8 cellular contexts compared by ENCODE assay signal in the genomic region with DNA sequence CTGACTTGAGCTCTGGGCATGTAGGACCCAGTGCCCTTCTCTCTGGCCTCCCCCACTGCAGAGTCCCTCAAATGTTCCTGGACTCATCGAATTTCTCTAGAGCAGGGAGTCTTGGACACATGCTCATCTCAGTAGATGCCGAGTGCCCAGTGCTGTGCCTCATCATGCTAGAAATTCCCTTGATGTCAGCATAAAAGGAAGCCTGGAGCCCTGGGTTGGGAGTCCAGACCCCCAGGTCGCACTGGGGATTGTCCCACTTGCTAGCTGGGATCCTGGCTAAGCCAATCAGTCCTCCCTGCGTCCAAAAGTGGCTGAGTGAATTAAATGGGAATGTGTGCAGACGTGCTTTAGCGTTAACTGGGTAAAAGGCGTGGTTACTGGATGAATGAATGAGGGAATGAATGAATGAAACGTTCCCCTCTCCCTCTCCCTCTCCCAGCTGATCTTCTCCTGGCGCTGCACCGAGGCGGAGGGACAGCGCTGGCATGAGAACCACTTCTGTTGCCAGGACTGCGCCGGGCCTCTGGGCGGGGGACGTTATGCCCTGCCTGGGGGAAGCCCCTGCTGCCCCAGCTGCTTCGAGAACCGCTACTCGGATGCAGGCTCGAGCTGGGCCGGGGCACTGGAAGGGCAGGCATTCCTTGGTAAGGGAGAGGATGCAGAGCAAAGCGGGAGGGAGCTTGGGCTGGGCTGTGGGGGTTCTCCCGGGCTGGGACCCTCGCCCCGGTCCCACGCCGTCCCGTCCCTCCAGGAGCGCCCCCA. TPM values are rescaled to one million over a fixed set of nuclear protein-coding genes. Genes with fewer than 3 reads are reported as not detected.
DNase-seq lines count a peak whose midpoint lies in the region; ATAC-seq, FAIRE-seq and TF ChIP-seq lines count a peak whose summit lies in the region.

No MANE protein-coding gene starts in this region.

- peaks cover 0 to 28% (median 4%) of the 10 kb centered on the region in 3 experiments for H3K36me3 ChIP-seq in naive thymus-derived CD4-positive, alpha-beta T cell (ENCODE audit: control insufficient read depth in 2 of 3, insufficient read depth in 3 of 3, low read length in 3 of 3)
- H3K36me3 ChIP-seq in small intestine (ENCODE audit: control insufficient read depth in 2 of 2, insufficient read depth in 2 of 2, low read length in 2 of 2), result no peaks in the 10 kb centered on the region

- H3K4me1 ChIP-seq in naive thymus-derived CD4-positive, alpha-beta T cell (ENCODE audit: control insufficient read depth in 2 of 2, insufficient read depth in 2 of 2, low read length in 2 of 2), result peaks cover 6 to 10% of the 10 kb centered on the region in 2 donors
- peaks cover 0 to 3% of the 10 kb centered on the region in 2 donors for H3K4me1 ChIP-seq in small intestine (ENCODE audit: control insufficient read depth in 2 of 2, insufficient read depth in 1 of 2, low read depth in 1 of 2, low read length in 1 of 2)

- POLR2A ChIA-PET in activated CD4-positive, alpha-beta T cell treated with anti-CD3 and anti-CD28 coated beads for 36 hours (lab: Charles Lee), result interaction anchor here (0.5 to 0.8 kb wide), 2 partner anchors 249 to 319 kb away, joined by 3 to 4 read pairs; no protein-coding TSS in a partner anchor
- POLR2A ChIA-PET in RWPE1 (lab: Yijun Ruan, JAX; ENCODE audit: low non-redundant PET), result interaction anchor here (2.0 kb wide), 1 partner anchor 52 kb away, joined by 7 read pairs; no protein-coding TSS in a partner anchor
- POLR2A ChIA-PET in naive thymus-derived CD4-positive, alpha-beta T cell (lab: Charles Lee), result interaction anchor here (1.3 to 5.1 kb wide), 4 partner anchors 52 to 1094 kb away, joined by 3 to 79 read pairs (median 12); a partner anchor contains a TSS

- H3K9me3 Mint-ChIP-seq in activated CD4-positive, alpha-beta T cell treated with anti-CD3 and anti-CD28 coated beads for 36 hours (ENCODE audit: low read depth), result no peaks in the 10 kb centered on the region
- no peaks in the 10 kb centered on the region for H3K9me3 Mint-ChIP-seq in naive thymus-derived CD4-positive, alpha-beta T cell

- no peaks in the 10 kb centered on the region for H3K9me3 ChIP-seq in naive thymus-derived CD4-positive, alpha-beta T cell (ENCODE audit: control insufficient read depth in 2 of 3, low read length in 3 of 3)
- H3K9me3 ChIP-seq in small intestine (ENCODE audit: control insufficient read depth, low read depth), result no peaks in the 10 kb centered on the region

- intact Hi-C loops in activated CD4-positive, alpha-beta T cell treated with anti-CD3 and anti-CD28 coated beads for 36 hours (cut with DNase I, micrococcal nuclease), result loop anchor here (2.0 to 10.0 kb wide), 6 partner anchors 319 to 1269 kb away; a partner anchor contains a TSS
- intact Hi-C loops in naive thymus-derived CD4-positive, alpha-beta T cell (cut with micrococcal nuclease), result loop anchor here (1.0 to 10.0 kb wide), 11 partner anchors 103 to 1843 kb away; a partner anchor contains a TSS

- 21 to 34% (median 24%) methylated on average over 21 to 29 of the region's 29 CpGs for WGBS in small intestine, 3 donors

- no peak for ATAC-seq in activated CD4-positive, alpha-beta T cell treated with anti-CD3 and anti-CD28 coated beads for 36 hours
- ATAC-seq in naive thymus-derived CD4-positive, alpha-beta T cell, result no peak
- no peak for ATAC-seq in HG03108 (IDR thresholded peaks at IDR 0.05; ENCODE audit: unreplicated experiment)
- no peak for ATAC-seq in HG02678 (IDR thresholded peaks at IDR 0.05; ENCODE audit: unreplicated experiment)

- peak overlapping the region; percentile 96 for H3K4me3 Mint-ChIP-seq in activated CD4-positive, alpha-beta T cell treated with anti-CD3 and anti-CD28 coated beads for 36 hours
- peak overlapping the region; percentile 75 to 99 (median 96) for H3K4me3 Mint-ChIP-seq in naive thymus-derived CD4-positive, alpha-beta T cell

- peak overlapping the region; percentile 35 for H3K4me3 ChIP-seq in epithelial cell of esophagus (ENCODE audit: low read length)
- peak overlapping the region; percentile 97 for H3K4me3 ChIP-seq in naive thymus-derived CD4-positive, alpha-beta T cell (ENCODE audit: low read length)
- peak overlapping the region in 1 of 2 donors; percentile 75 for H3K4me3 ChIP-seq in small intestine (ENCODE audit: low read depth in 1 of 2, low read length in 2 of 2)

- H3K4me1 Mint-ChIP-seq in activated CD4-positive, alpha-beta T cell treated with anti-CD3 and anti-CD28 coated beads for 36 hours, result peaks cover 19% of the 10 kb centered on the region
- peaks cover 12 to 35% (median 24%) of the 10 kb centered on the region in 7 donors for H3K4me1 Mint-ChIP-seq in naive thymus-derived CD4-positive, alpha-beta T cell

- CTCF ChIA-PET in activated CD4-positive, alpha-beta T cell treated with anti-CD3 and anti-CD28 coated beads for 36 hours (lab: Charles Lee), result interaction anchor here (0.7 to 5.4 kb wide), 14 partner anchors 9 to 379 kb away, joined by 3 to 63 read pairs (median 6); a partner anchor contains a TSS
- CTCF ChIA-PET in RWPE1 (lab: Yijun Ruan, JAX), result interaction anchor here (0.6 to 2.4 kb wide), 14 partner anchors 10 to 994 kb away, joined by 3 to 13 read pairs (median 3); a partner anchor contains a TSS
- CTCF ChIA-PET in naive thymus-derived CD4-positive, alpha-beta T cell (lab: Charles Lee), result interaction anchor here (0.6 to 5.3 kb wide), 11 partner anchors 8 to 429 kb away, joined by 3 to 49 read pairs (median 4); a partner anchor contains a TSS

- TF ChIP-seq CTCF in RWPE1 (conservative IDR thresholded peaks at IDR 0.05; ENCODE audit: low read depth), result no peak
- no peak for TF ChIP-seq CTCF in epithelial cell of esophagus (IDR thresholded peaks at IDR 0.05; ENCODE audit: insufficient read depth, low read depth, low read length, missing control alignments)

- no peaks in the 10 kb centered on the region for H3K27me3 ChIP-seq in naive thymus-derived CD4-positive, alpha-beta T cell (ENCODE audit: control insufficient read depth in 2 of 2, insufficient read depth in 2 of 2, low read length in 2 of 2)
- H3K27me3 ChIP-seq in small intestine (ENCODE audit: control insufficient read depth in 2 of 2, insufficient read depth in 2 of 2, low read length in 2 of 2), result no peaks in the 10 kb centered on the region

- no peak for FAIRE-seq in small intestine (lab: Jason Lieb, UNC)

- DNase-seq in activated CD4-positive, alpha-beta T cell treated with anti-CD3 and anti-CD28 coated beads for 36 hours, result peak; percentile 38
- DNase-seq in activated CD4-positive, alpha-beta T cell treated with anti-CD3 and anti-CD28 coated beads, Interleukin-2, amount 50 U/mL, for 1 hour, result no peak
- DNase-seq in RWPE1 (ENCODE audit: low spot score) (no peak), epithelial cell of esophagus (ENCODE audit: low read depth) (no peak), small intestine (no peak)
- peak in 1 of 9 donors; percentile 22 for DNase-seq in naive thymus-derived CD4-positive, alpha-beta T cell

- no peak overlapping the region for H3K27ac Mint-ChIP-seq in activated CD4-positive, alpha-beta T cell treated with anti-CD3 and anti-CD28 coated beads for 36 hours
- H3K27ac Mint-ChIP-seq in naive thymus-derived CD4-positive, alpha-beta T cell, result peak overlapping the region in 4 of 9 donors; percentile 42 to 87 (median 62)

- H3K27ac ChIP-seq in RWPE1, result peak overlapping the region; percentile 89
- peak overlapping the region; percentile 33 for H3K27ac ChIP-seq in naive thymus-derived CD4-positive, alpha-beta T cell (ENCODE audit: low read depth, low read length)
- peak overlapping the region in 1 of 2 donors; percentile 65 for H3K27ac ChIP-seq in small intestine (ENCODE audit: low read depth in 1 of 2, low read length in 1 of 2)

- peaks cover 7% of the 10 kb centered on the region for H3K27me3 Mint-ChIP-seq in activated CD4-positive, alpha-beta T cell treated with anti-CD3 and anti-CD28 coated beads for 36 hours
- H3K27me3 Mint-ChIP-seq in naive thymus-derived CD4-positive, alpha-beta T cell, result peaks cover 0 to 24% (median 0%) of the 10 kb centered on the region in 5 donors

- H3K36me3 Mint-ChIP-seq in activated CD4-positive, alpha-beta T cell treated with anti-CD3 and anti-CD28 coated beads for 36 hours (ENCODE audit: low read depth), result peaks cover 18% of the 10 kb centered on the region
- H3K36me3 Mint-ChIP-seq in naive thymus-derived CD4-positive, alpha-beta T cell, result peaks cover 4 to 11% (median 9%) of the 10 kb centered on the region in 5 donors

RNA-seq across cellular contexts. Expression of a gene that starts 1.6 kb away (rescaled TPM):
- 100 to 1,000 TPM; 282 to 345 TPM for total RNA-seq in activated CD4-positive, alpha-beta T cell treated with anti-CD3 and anti-CD28 coated beads for 36 hours
- 100 to 1,000 TPM; 114 to 193 (median 128) TPM for total RNA-seq in naive thymus-derived CD4-positive, alpha-beta T cell
- 100 to 1,000 TPM; 391 to 449 TPM for polyA plus RNA-seq in naive thymus-derived CD4-positive, alpha-beta T cell
- polyA plus RNA-seq in small intestine, result 100 to 1,000 TPM; 166 to 256 (median 216) TPM

RNA-seq across cellular contexts. Expression of a gene that starts 5.3 kb away (rescaled TPM):
- not detected for total RNA-seq in activated CD4-positive, alpha-beta T cell treated with anti-CD3 and anti-CD28 coated beads for 36 hours
- under 1 TPM in 1 of 5 experiments, not detected in 4; 0.61 TPM for total RNA-seq in naive thymus-derived CD4-positive, alpha-beta T cell
- not detected for polyA plus RNA-seq in naive thymus-derived CD4-positive, alpha-beta T cell
- 1 to 10 TPM in 1 of 3 donors, under 1 TPM in 1, not detected in 1; 0.89 to 1.6 TPM for polyA plus RNA-seq in small intestine

RNA-seq across cellular contexts. Expression of a gene that starts 6.2 kb away (rescaled TPM):
- total RNA-seq in activated CD4-positive, alpha-beta T cell treated with anti-CD3 and anti-CD28 coated beads for 36 hours, result 1 to 10 TPM; 4.8 to 5.6 TPM
- total RNA-seq in naive thymus-derived CD4-positive, alpha-beta T cell, result 10 to 100 TPM in 1 of 5 experiments, 1 to 10 TPM in 4; 5.1 to 10.6 (median 5.5) TPM
- polyA plus RNA-seq in naive thymus-derived CD4-positive, alpha-beta T cell, result 1 to 10 TPM; 1.9 to 2.4 TPM
- 1 to 10 TPM; 1.1 to 4.2 (median 4.0) TPM for polyA plus RNA-seq in small intestine

RNA-seq across cellular contexts. Expression of a gene that starts 38.7 kb away (rescaled TPM):
- not detected for total RNA-seq in activated CD4-positive, alpha-beta T cell treated with anti-CD3 and anti-CD28 coated beads for 36 hours
- not detected for total RNA-seq in naive thymus-derived CD4-positive, alpha-beta T cell
- not detected for polyA plus RNA-seq in naive thymus-derived CD4-positive, alpha-beta T cell
- polyA plus RNA-seq in small intestine, result 10 to 100 TPM; 12.2 to 51.3 (median 13.9) TPM

RNA-seq across cellular contexts. Expression of a gene that starts 50.5 kb away (rescaled TPM):
- total RNA-seq in activated CD4-positive, alpha-beta T cell treated with anti-CD3 and anti-CD28 coated beads for 36 hours, result 1 to 10 TPM; 8.5 to 9.2 TPM
- 10 to 100 TPM in 3 of 5 experiments, 1 to 10 TPM in 2; 7.4 to 39.9 (median 11.8) TPM for total RNA-seq in naive thymus-derived CD4-positive, alpha-beta T cell
- polyA plus RNA-seq in naive thymus-derived CD4-positive, alpha-beta T cell, result 1 to 10 TPM; 2.4 to 6.0 TPM
- 10 to 100 TPM; 11.5 to 34.3 (median 19.9) TPM for polyA plus RNA-seq in small intestine
